Comparison of ENCODE assay signal across 26 cellular contexts in genomic region chrX:10526442-10526841, GRCh38.
DNase-seq lines count a peak whose midpoint lies in the region; ATAC-seq, FAIRE-seq and TF ChIP-seq lines count a peak whose summit lies in the region.
"Had no signal": no experiment of that assay in that cellular context is flagged by ENCODE, and none has a peak within 500 bp of the region (broad histone marks: within the 10 kb centered on the region; RNA-seq: fewer than 3 reads in every experiment).

No MANE protein-coding gene starts in this region.

- H4K20me1 ChIP-seq in endothelial cell of umbilical vein (replicated peaks; ENCODE audit: control insufficient read depth, extremely low read depth, insufficient read depth, low read length) = no peaks in the 10 kb centered on the region
- H4K20me1 ChIP-seq: BLaER1 treated with 17β-estradiol and CSF1 and Interleukin-3, amounts not matched to agents 10 nM and 100 nM had no signal

- in situ Hi-C loops in G401 (cut with HindIII; ENCODE audit: low sequenced_read_pairs) = no loop called here

- DNase-seq in HCEC 1CT (peak; percentile 76), endothelial cell of umbilical vein (ENCODE audit: low read depth, low spot score) (no peak), fibroblast of the aortic adventitia (ENCODE audit: low read depth) (peak; percentile 66), G401 (ENCODE audit: low spot score) (no peak), upper lobe of right lung (no peak)
- DNase-seq in activated CD8-positive, alpha-beta memory T cell treated with anti-CD3 and anti-CD28 coated beads, Interleukin-2, amount 50 U/mL, for 48 hours = no peak
- DNase-seq: Caco-2; CD4-positive, alpha-beta memory T cell; DMS 273 treated with DMSO at 0.1 percent for 48 hours; DMS79 treated with DMSO at 0.1 percent for 48 hours; GDM1; H7; NCI-H1092 treated with DMSO at 0.1 percent for 48 hours; NCI-H1436 treated with DMSO at 0.1 percent for 48 hours; NCI-H2029; NCI-H2227 treated with DMSO at 0.1 percent for 48 hours; NCI-H510A treated with DMSO at 0.1 percent for 48 hours; NCI-H748 treated with DMSO at 0.1 percent for 48 hours; SHP77 treated with DMSO at 0.1 percent for 48 hours had no signal

- H3K9ac ChIP-seq in endothelial cell of umbilical vein (replicated peaks; ENCODE audit: extremely low read depth, insufficient read depth, low read length) = no peak overlapping the region
- H3K9ac ChIP-seq: BLaER1 treated with 17β-estradiol and CSF1 and Interleukin-3, amounts not matched to agents 10 nM and 100 nM; KMS-11 had no signal

- H3K9me1 ChIP-seq in endothelial cell of umbilical vein (replicated peaks; ENCODE audit: control insufficient read depth, extremely low read depth, insufficient read depth, low read length) = no peaks in the 10 kb centered on the region

- H3K36me3 ChIP-seq in endothelial cell of umbilical vein (ENCODE audit: control insufficient read depth in 2 of 2, extremely low read depth in 1 of 2, insufficient read depth in 2 of 2, low read length in 2 of 2) (no peaks in the 10 kb centered on the region), upper lobe of right lung (no peaks in the 10 kb centered on the region)
- H3K36me3 ChIP-seq: BLaER1 treated with 17β-estradiol and CSF1 and Interleukin-3, amounts not matched to agents 10 nM and 100 nM had no signal

- H3K4me3 ChIP-seq in endothelial cell of umbilical vein (replicated peaks in 1 of 3; ENCODE audit: insufficient read depth in 1 of 3, low read depth in 1 of 3, low read length in 3 of 3) = no peak overlapping the region
- H3K4me3 ChIP-seq in fibroblast of the aortic adventitia (ENCODE audit: low read depth, low read length) = no peak overlapping the region
- H3K4me3 ChIP-seq in upper lobe of right lung = no peak overlapping the region
- H3K4me3 ChIP-seq: BLaER1 treated with 17β-estradiol and CSF1 and Interleukin-3, amounts not matched to agents 10 nM and 100 nM had no signal

- H3K9me3 ChIP-seq in endothelial cell of umbilical vein (replicated peaks; ENCODE audit: control insufficient read depth, insufficient read depth, low read length) (no peaks in the 10 kb centered on the region), upper lobe of right lung (no peaks in the 10 kb centered on the region)
- H3K9me3 ChIP-seq: Caco-2 had no signal

- H3K27ac ChIP-seq in endothelial cell of umbilical vein (ENCODE audit: insufficient read depth, low read depth, low read length) = no peak overlapping the region
- H3K27ac ChIP-seq in upper lobe of right lung = no peak overlapping the region
- H3K27ac ChIP-seq: BLaER1 treated with 17β-estradiol and CSF1 and Interleukin-3, amounts not matched to agents 10 nM and 100 nM; KMS-11; RWPE1 had no signal

- POLR2A ChIA-PET in endothelial cell of umbilical vein (lab: Charles Lee) = no interaction called here

- CTCF ChIA-PET in endothelial cell of umbilical vein (lab: Charles Lee) = no interaction called here

- intact Hi-C loops in endothelial cell of umbilical vein (cut with micrococcal nuclease) = no loop called here
- intact Hi-C loops in upper lobe of right lung (cut with DNase I) = no loop called here

- TF ChIP-seq POLR2A in endothelial cell of umbilical vein (IDR thresholded peaks at IDR 0.05; ENCODE audit: low read depth, low read length) = no peak

- H2AFZ ChIP-seq in endothelial cell of umbilical vein (ENCODE audit: low read depth, low read length) = no peak overlapping the region

- dilution Hi-C loops in endothelial cell of umbilical vein (cut with MboI; ENCODE audit: extremely low pct_ligation_motif_present, low sequenced_read_pairs) = no loop called here

- ATAC-seq in upper lobe of right lung (no peak), GM19328 (IDR thresholded peaks at IDR 0.05; ENCODE audit: unreplicated experiment) (no peak)

- no peak for TF ChIP-seq CTCF in endothelial cell of umbilical vein (IDR thresholded peaks at IDR 0.05; ENCODE audit: extremely low read depth in 1 of 2, insufficient read depth in 1 of 2, low read depth in 1 of 2, low read length in 2 of 2)
- TF ChIP-seq CTCF in fibroblast of the aortic adventitia (IDR thresholded peaks at IDR 0.05; ENCODE audit: insufficient read depth, low read length) = no peak
- no peak for TF ChIP-seq CTCF in upper lobe of right lung (IDR thresholded peaks at IDR 0.05)

- no TSS peak for BruUV-seq in endothelial cell of umbilical vein (replicated peaks; lab: Mats Ljungman, UMichigan)

- no peak for FAIRE-seq in endothelial cell of umbilical vein (lab: Jason Lieb, UNC)
- FAIRE-seq: GM18507, GM19239, HTR-8/SVneo had no signal

- H3K4me2 ChIP-seq in endothelial cell of umbilical vein (ENCODE audit: insufficient read depth, low read length) = peak overlapping the region; percentile 11
- H3K4me2 ChIP-seq: BLaER1 treated with 17β-estradiol and CSF1 and Interleukin-3, amounts not matched to agents 10 nM and 100 nM; KMS-11 had no signal

- no peaks in the 10 kb centered on the region for H3K27me3 ChIP-seq in endothelial cell of umbilical vein (ENCODE audit: control insufficient read depth in 2 of 2, insufficient read depth in 2 of 2, low read length in 2 of 2)
- H3K27me3 ChIP-seq in upper lobe of right lung = no peaks in the 10 kb centered on the region

- H3K79me2 ChIP-seq in endothelial cell of umbilical vein (ENCODE audit: control insufficient read depth, insufficient read depth, low read length) = no peaks in the 10 kb centered on the region

- H3K4me1 ChIP-seq in endothelial cell of umbilical vein (ENCODE audit: control insufficient read depth, extremely low read depth, insufficient read depth, low read length) = peaks cover 15% of the 10 kb centered on the region
- no peaks in the 10 kb centered on the region for H3K4me1 ChIP-seq in upper lobe of right lung

TF ChIP-seq in endothelial cell of umbilical vein, 7 proteins besides CTCF, POLR2A, EP300 and RAD21:
- TF ChIP-seq EZH2 (IDR thresholded peaks at IDR 0.05; ENCODE audit: borderline replicate concordance, low read depth, low read length, severe bottlenecking) (no peak), MAX (IDR thresholded peaks at IDR 0.05; ENCODE audit: insufficient read depth, insufficient read length) (no peak), JUN (IDR thresholded peaks at IDR 0.05; ENCODE audit: borderline replicate concordance, insufficient read depth, insufficient read length, low read depth) (no peak), POLR2AphosphoS5 (IDR thresholded peaks at IDR 0.05; ENCODE audit: insufficient read depth, low read depth, low read length) (no peak), MYC (IDR thresholded peaks at IDR 0.05; ENCODE audit: low read depth, low read length) (no peak), GATA2 (IDR thresholded peaks at IDR 0.05; ENCODE audit: insufficient read depth, insufficient read length, low read depth, low read length) (no peak), FOS (IDR thresholded peaks at IDR 0.05; ENCODE audit: borderline replicate concordance, insufficient read depth, low read length) (no peak)

Comparison
In these comparisons a context has a peak if more than half of its experiments do, and no peak if none do; other contexts are left out.
1. DNase-seq: peak in HCEC 1CT (single experiment) and fibroblast of the aortic adventitia (single experiment); none in endothelial cell of umbilical vein (single experiment), G401 (single experiment), activated CD8-positive, alpha-beta memory T cell treated with anti-CD3 and anti-CD28 coated beads, Interleukin-2, amount 50 U/mL, for 48 hours (single experiment) and upper lobe of right lung (single experiment).